8 cellular contexts compared by ENCODE assay signal in genomic region chr17:8016632-8017424, GRCh38. TPM values are rescaled to one million over a fixed set of nuclear protein-coding genes. Genes with fewer than 3 reads are reported as not detected.
DNase-seq lines count a peak whose midpoint lies in the region; ATAC-seq and TF ChIP-seq lines count a peak whose summit lies in the region.

No MANE protein-coding gene starts in this region.

- peaks cover 19% of the 10 kb centered on the region for H3K27me3 Mint-ChIP-seq in activated T-helper 2 cell treated with anti-CD3 and anti-CD28 coated beads, Interferon-gamma antibody, Interleukin-2, Interleukin-4, amounts not matched to agents 10 μg/mL and 5 μg/mL and 100 μg/mL, durations not matched to agents 14 hours and 24 hours and 36 hours (ENCODE audit: low read depth)

- peak overlapping the region; percentile 12 for H2BK120ac ChIP-seq in neuronal stem cell (ENCODE audit: low read depth, low read length)

- DNase-seq in GM10266 (ENCODE audit: extremely low spot score) (peak; percentile 67), NCI-H460 (ENCODE audit: extremely low read depth, low read depth) (peak; percentile 11), foreskin melanocyte (peak; percentile 16), neuronal stem cell (ENCODE audit: low spot score) (peak; percentile 58), cerebellar nuclear complex (lab: John Stamatoyannopoulos, UW) (no peak), SIG-M5 treated with dmso at 0.1 percent for 504 hours (lab: John Stamatoyannopoulos, UW; ENCODE audit: unreplicated experiment) (no peak)
- DNase-seq in activated T-helper 2 cell treated with anti-CD3 and anti-CD28 coated beads, Interferon-gamma antibody, Interleukin-2, Interleukin-4, amounts not matched to agents 10 μg/mL and 5 μg/mL and 100 μg/mL, durations not matched to agents 14 hours and 24 hours and 36 hours (ENCODE audit: low spot score), result peak; percentile 48

- no peak for ATAC-seq in GM18868 (IDR thresholded peaks at IDR 0.05; ENCODE audit: unreplicated experiment)

- H3K4me3 ChIP-seq in neuronal stem cell (ENCODE audit: low read length in 2 of 2), result peak overlapping the region in 1 of 2 donors; percentile 82

- intact Hi-C loops in activated T-helper 2 cell treated with anti-CD3 and anti-CD28 coated beads, Interferon-gamma antibody, Interleukin-2, Interleukin-4, amounts not matched to agents 10 μg/mL and 5 μg/mL and 100 μg/mL, durations not matched to agents 14 hours and 24 hours and 36 hours (cut with micrococcal nuclease), result loop anchor here (1.0 kb wide), 2 partner anchors 24 to 40 kb away; no protein-coding TSS in a partner anchor

- peaks cover 3 to 92% (median 24%) of the 10 kb centered on the region in 3 experiments for H3K27me3 ChIP-seq in neuronal stem cell (ENCODE audit: control insufficient read depth in 3 of 3, insufficient read depth in 3 of 3, low read depth in 1 of 3, low read length in 3 of 3)

- H2AK5ac ChIP-seq in neuronal stem cell (ENCODE audit: low read depth, low read length), result peak overlapping the region; percentile 88

- no peak overlapping the region for H3K23ac ChIP-seq in neuronal stem cell (ENCODE audit: low read depth, low read length, poor library complexity)

- H2BK5ac ChIP-seq in neuronal stem cell (ENCODE audit: low read length), result no peak overlapping the region

- no peaks in the 10 kb centered on the region for H3K9me3 Mint-ChIP-seq in activated T-helper 2 cell treated with anti-CD3 and anti-CD28 coated beads, Interferon-gamma antibody, Interleukin-2, Interleukin-4, amounts not matched to agents 10 μg/mL and 5 μg/mL and 100 μg/mL, durations not matched to agents 14 hours and 24 hours and 36 hours

- H3K27ac ChIP-seq in neuronal stem cell (replicated peaks; ENCODE audit: low read length), result no peak overlapping the region

- no peak overlapping the region for H3K14ac ChIP-seq in neuronal stem cell (ENCODE audit: low read length)

- peaks cover 2% of the 10 kb centered on the region for H3K79me1 ChIP-seq in neuronal stem cell (ENCODE audit: low read depth, low read length)

- peaks cover 10% of the 10 kb centered on the region for H3K4me1 Mint-ChIP-seq in activated T-helper 2 cell treated with anti-CD3 and anti-CD28 coated beads, Interferon-gamma antibody, Interleukin-2, Interleukin-4, amounts not matched to agents 10 μg/mL and 5 μg/mL and 100 μg/mL, durations not matched to agents 14 hours and 24 hours and 36 hours (ENCODE audit: low read depth)

- H2BK12ac ChIP-seq in neuronal stem cell (ENCODE audit: low read length), result no peak overlapping the region

- peaks cover 0 to 5% of the 10 kb centered on the region in 2 donors for H3K4me1 ChIP-seq in neuronal stem cell (ENCODE audit: control insufficient read depth in 2 of 2, insufficient read depth in 1 of 2, low read depth in 1 of 2, low read length in 2 of 2)

- H2BK15ac ChIP-seq in neuronal stem cell (ENCODE audit: low read length), result no peak overlapping the region

- H3K9ac ChIP-seq in neuronal stem cell (ENCODE audit: low read depth, low read length, poor library complexity), result peak overlapping the region; percentile 95

- WGBS in neuronal stem cell (ENCODE audit: extremely low coverage in 2 of 2, insufficient read length in 2 of 2, insufficient replicate concordance in 1 of 2), 2 donors, result no CpG with 5 or more reads among the region's 12 CpGs

- no peak overlapping the region for H3K4ac ChIP-seq in neuronal stem cell (ENCODE audit: low read length)

- peak overlapping the region; percentile 75 for H2AFZ ChIP-seq in neuronal stem cell (ENCODE audit: low read length)

- H3K18ac ChIP-seq in neuronal stem cell (ENCODE audit: low read length), result peak overlapping the region; percentile 16

- peak overlapping the region; percentile 75 for H3K4me3 Mint-ChIP-seq in activated T-helper 2 cell treated with anti-CD3 and anti-CD28 coated beads, Interferon-gamma antibody, Interleukin-2, Interleukin-4, amounts not matched to agents 10 μg/mL and 5 μg/mL and 100 μg/mL, durations not matched to agents 14 hours and 24 hours and 36 hours (ENCODE audit: low read depth)

- peak overlapping the region; percentile 99 for H3K4me2 ChIP-seq in neuronal stem cell (ENCODE audit: insufficient read depth, low read length, poor library complexity, severe bottlenecking)

- peak; percentile 76 for TF ChIP-seq CTCF in GM10266 (IDR thresholded peaks at IDR 0.05; ENCODE audit: control insufficient read depth, insufficient read depth, low read depth, missing control alignments)

- no peaks in the 10 kb centered on the region for H3K36me3 ChIP-seq in neuronal stem cell (replicated peaks in 1 of 2; ENCODE audit: control insufficient read depth in 2 of 2, insufficient read depth in 2 of 2, low read length in 2 of 2)

- no peak overlapping the region for H4K91ac ChIP-seq in neuronal stem cell (ENCODE audit: low read depth, low read length, poor library complexity)

- no peaks in the 10 kb centered on the region for H3K36me3 Mint-ChIP-seq in activated T-helper 2 cell treated with anti-CD3 and anti-CD28 coated beads, Interferon-gamma antibody, Interleukin-2, Interleukin-4, amounts not matched to agents 10 μg/mL and 5 μg/mL and 100 μg/mL, durations not matched to agents 14 hours and 24 hours and 36 hours (ENCODE audit: low read depth)

- H3K27ac Mint-ChIP-seq in activated T-helper 2 cell treated with anti-CD3 and anti-CD28 coated beads, Interferon-gamma antibody, Interleukin-2, Interleukin-4, amounts not matched to agents 10 μg/mL and 5 μg/mL and 100 μg/mL, durations not matched to agents 14 hours and 24 hours and 36 hours, result no peak overlapping the region

- no peak overlapping the region for H4K8ac ChIP-seq in neuronal stem cell (ENCODE audit: low read depth, low read length)

- H3K9me3 ChIP-seq in neuronal stem cell (replicated peaks in 1 of 2; ENCODE audit: control insufficient read depth in 2 of 2, insufficient read depth in 1 of 2, low read depth in 1 of 2, low read length in 2 of 2), result no peaks in the 10 kb centered on the region

RNA-seq across cellular contexts. Expression of gene GUCY2D, which starts 14.4 kb away (rescaled TPM):
- 0.02 TPM in 1 of 2 replicates, not detected in the other for total RNA-seq in NCI-H460 (2014; rRNA removed; shearing (Covaris generic))
- polyA plus RNA-seq in NCI-H460 (2014; cell fraction: nucleus; rRNA removed), result not detected in 2 replicates
- total RNA-seq in activated T-helper 2 cell treated with anti-CD3 and anti-CD28 coated beads, Interferon-gamma antibody, Interleukin-2, Interleukin-4, amounts not matched to agents 10 μg/mL and 5 μg/mL and 100 μg/mL, durations not matched to agents 14 hours and 24 hours and 36 hours, result not detected in 2 replicates
- 0.14 TPM for polyA plus RNA-seq in neuronal stem cell (2013, experiment 1 of 2)
- polyA plus RNA-seq in neuronal stem cell (2013, experiment 2 of 2), result 0.19 TPM

RNA-seq across cellular contexts. Expression of gene ALOX15B, which starts 22.0 kb away (rescaled TPM):
- total RNA-seq in NCI-H460 (2014; rRNA removed; shearing (Covaris generic)), result not detected in 2 replicates
- 1.1 TPM in 1 of 2 replicates, not detected in the other for polyA plus RNA-seq in NCI-H460 (2014; cell fraction: nucleus; rRNA removed)
- total RNA-seq in activated T-helper 2 cell treated with anti-CD3 and anti-CD28 coated beads, Interferon-gamma antibody, Interleukin-2, Interleukin-4, amounts not matched to agents 10 μg/mL and 5 μg/mL and 100 μg/mL, durations not matched to agents 14 hours and 24 hours and 36 hours, result not detected in 2 replicates
- polyA plus RNA-seq in neuronal stem cell (2013, experiment 1 of 2), result not detected
- not detected for polyA plus RNA-seq in neuronal stem cell (2013, experiment 2 of 2)

Comparison
In these comparisons a context has a peak if more than half of its experiments do, and no peak if none do; other contexts are left out.
1. DNase-seq: peak in GM10266 (single experiment), NCI-H460 (single experiment), activated T-helper 2 cell treated with anti-CD3 and anti-CD28 coated beads, Interferon-gamma antibody, Interleukin-2, Interleukin-4, amounts not matched to agents 10 μg/mL and 5 μg/mL and 100 μg/mL, durations not matched to agents 14 hours and 24 hours and 36 hours (single experiment), foreskin melanocyte (single experiment) and neuronal stem cell (single experiment); none in cerebellar nuclear complex (0 of 2) and SIG-M5 treated with dmso at 0.1 percent for 504 hours (single experiment).